8 cellular contexts compared by ENCODE assay signal in genomic region chr1:89820423-89821321, GRCh38. TPM values are rescaled to one million over a fixed set of nuclear protein-coding genes. Genes with fewer than 3 reads are reported as not detected.
DNase-seq lines count a peak whose midpoint lies in the region; ATAC-seq, FAIRE-seq and TF ChIP-seq lines count a peak whose summit lies in the region.

Gene LRRC8D, plus strand, starts transcription at chr1:89821032. Its CDS starts 112,037 bp downstream, at chr1:89933069.

- H3K4me1 Mint-ChIP-seq in activated T-helper 17 cell treated with anti-CD3 and anti-CD28 coated beads, Interleukin-2, amount 50 U/mL, for 72 hours = peaks cover 19% of the 10 kb centered on the region
- peaks cover 29 to 62% (median 52%) of the 10 kb centered on the region in 4 donors for H3K4me1 Mint-ChIP-seq in naive thymus-derived CD8-positive, alpha-beta T cell

- H4K20me1 ChIP-seq in DOHH2 (ENCODE audit: control insufficient read depth, insufficient read depth, low read depth, low read length) = no peaks in the 10 kb centered on the region

- peaks cover 33% of the 10 kb centered on the region for H3K4me1 ChIP-seq in DOHH2 (ENCODE audit: control insufficient read depth, low read length)

- no peaks in the 10 kb centered on the region for H3K27me3 ChIP-seq in DOHH2 (ENCODE audit: control insufficient read depth, low read length)

- H3K79me2 ChIP-seq in DOHH2 (ENCODE audit: control insufficient read depth, low read length) = peaks cover 24% of the 10 kb centered on the region

- H3K4me3 ChIP-seq in DOHH2 (ENCODE audit: low read length) (peak within 1 kb of the TSS; percentile 82), fibroblast of mammary gland (ENCODE audit: control insufficient read depth, low read depth, low read length) (peak within 1 kb of the TSS; percentile 54)

- H3K27me3 Mint-ChIP-seq in activated T-helper 17 cell treated with anti-CD3 and anti-CD28 coated beads, Interleukin-2, amount 50 U/mL, for 72 hours = no peaks in the 10 kb centered on the region
- H3K27me3 Mint-ChIP-seq in naive thymus-derived CD8-positive, alpha-beta T cell = no peaks in the 10 kb centered on the region

- peak within 1 kb of the TSS; percentile 57 for H3K27ac Mint-ChIP-seq in activated T-helper 17 cell treated with anti-CD3 and anti-CD28 coated beads, Interleukin-2, amount 50 U/mL, for 72 hours
- peak within 1 kb of the TSS; percentile 82 to 97 (median 92) for H3K27ac Mint-ChIP-seq in naive thymus-derived CD8-positive, alpha-beta T cell

- FAIRE-seq in RCC 7860 (lab: Jason Lieb, UNC) = no peak

- H3K9me3 Mint-ChIP-seq in activated T-helper 17 cell treated with anti-CD3 and anti-CD28 coated beads, Interleukin-2, amount 50 U/mL, for 72 hours = no peaks in the 10 kb centered on the region
- H3K9me3 Mint-ChIP-seq in naive thymus-derived CD8-positive, alpha-beta T cell = no peaks in the 10 kb centered on the region

- no peaks in the 10 kb centered on the region for H3K9me3 ChIP-seq in DOHH2 (ENCODE audit: control insufficient read depth, insufficient read depth, low read length)

- POLR2A ChIA-PET in naive thymus-derived CD8-positive, alpha-beta T cell (lab: Charles Lee) = interaction anchor here (0.8 to 3.4 kb wide), 12 partner anchors 8 to 210 kb away, joined by 3 to 47 read pairs (median 5); no protein-coding TSS in a partner anchor

- peak; percentile 80 for ATAC-seq in GM21723 (IDR thresholded peaks at IDR 0.05; ENCODE audit: unreplicated experiment)
- ATAC-seq in activated T-helper 17 cell treated with anti-CD3 and anti-CD28 coated beads, Interleukin-2, amount 50 U/mL, for 72 hours (replicated peaks) = peak; percentile 96
- ATAC-seq in naive thymus-derived CD8-positive, alpha-beta T cell = peak; percentile 64 to 71

- 0 out of 2 replicates have a peak, but pooled peaks cover 2% of the 10 kb centered on the region for H3K36me3 ChIP-seq in DOHH2 (ENCODE audit: control insufficient read depth, low read length)

- TF ChIP-seq CTCF in DOHH2 (IDR thresholded peaks at IDR 0.05; ENCODE audit: low read depth, low read length, poor library complexity, severe bottlenecking) (no peak), fibroblast of mammary gland (conservative IDR thresholded peaks at IDR 0.05; ENCODE audit: control insufficient read depth, insufficient read depth, low read depth, low read length) (no peak)

- DNase-seq in KG1 (lab: John Stamatoyannopoulos, UW) (peak; percentile 83), RCC 7860 (ENCODE audit: low spot score) (peak; percentile 60), fibroblast of mammary gland (ENCODE audit: low read depth) (peak; percentile 41)
- peak; percentile 46 to 80 (median 58) for DNase-seq in naive thymus-derived CD8-positive, alpha-beta T cell
- peak; percentile 61 for DNase-seq in stimulated activated naive CD4-positive, alpha-beta T cell treated with Interleukin-2 at 50 U/mL for 16 hours (lab: John Stamatoyannopoulos, UW)

- H3K27ac ChIP-seq in DOHH2 (ENCODE audit: low read depth, low read length) = peak within 1 kb of the TSS; percentile 77

- no peaks in the 10 kb centered on the region for H3K9me2 ChIP-seq in DOHH2 (replicated peaks; ENCODE audit: control insufficient read depth, low read length)

- no peaks in the 10 kb centered on the region for H3K36me3 Mint-ChIP-seq in activated T-helper 17 cell treated with anti-CD3 and anti-CD28 coated beads, Interleukin-2, amount 50 U/mL, for 72 hours (ENCODE audit: low read depth)
- H3K36me3 Mint-ChIP-seq in naive thymus-derived CD8-positive, alpha-beta T cell = peaks cover 0 to 2% (median 0%) of the 10 kb centered on the region in 3 donors

- H3K4me2 ChIP-seq in DOHH2 (ENCODE audit: low read length) = peak within 1 kb of the TSS; percentile 95

- peak within 1 kb of the TSS; percentile 88 for H3K4me3 Mint-ChIP-seq in activated T-helper 17 cell treated with anti-CD3 and anti-CD28 coated beads, Interleukin-2, amount 50 U/mL, for 72 hours
- peak within 1 kb of the TSS; percentile 85 to 96 (median 92) for H3K4me3 Mint-ChIP-seq in naive thymus-derived CD8-positive, alpha-beta T cell

- peaks cover 3% of the 10 kb centered on the region; the same call in 1 of the 2 replicates for H3F3A ChIP-seq in DOHH2 (ENCODE audit: control insufficient read depth, insufficient read depth)

RNA-seq across cellular contexts. Expression of gene LRRC8D, which starts in this region (rescaled TPM):
- total RNA-seq in activated T-helper 17 cell treated with anti-CD3 and anti-CD28 coated beads, Interleukin-2, amount 50 U/mL, for 72 hours = 10 to 100 TPM; 15.2 to 24.0 TPM
- total RNA-seq in naive thymus-derived CD8-positive, alpha-beta T cell = 10 to 100 TPM; 37.1 to 38.7 TPM
- polyA plus RNA-seq in naive thymus-derived CD8-positive, alpha-beta T cell = 10 to 100 TPM; 42.3 to 60.0 (median 46.0) TPM

Comparison
In these comparisons a context has a peak if more than half of its experiments do, and no peak if none do; other contexts are left out.
1. Peak in every context shown above with its lines: DNase-seq, ATAC-seq, H3K4me3 ChIP-seq and H3K27ac ChIP-seq.